8 cellular contexts compared by ENCODE assay signal in the genomic region with DNA sequence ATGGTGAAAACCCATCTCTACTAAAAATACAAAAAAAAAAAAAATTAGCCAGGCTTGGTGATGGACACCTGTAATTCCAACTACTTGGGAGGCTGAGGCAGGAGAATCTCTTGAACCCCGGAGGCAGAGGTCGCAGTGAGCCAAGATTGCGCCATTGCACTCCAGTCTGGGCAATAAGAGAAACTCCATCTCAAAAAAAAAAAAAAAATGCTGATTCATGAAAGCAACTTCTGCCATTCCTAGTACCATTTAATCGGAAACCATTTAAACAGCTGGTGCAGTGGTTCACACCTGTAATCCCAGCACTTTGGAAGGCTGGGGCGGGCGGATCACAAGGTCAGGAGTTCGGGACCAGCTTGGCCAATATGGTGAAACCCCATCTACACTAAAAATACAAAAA. TPM values are rescaled to one million over a fixed set of nuclear protein-coding genes. Genes with fewer than 3 reads are reported as not detected.
A peak's percentile ranks its signal among the peaks of the same experiment; 100 is the strongest.
DNase-seq lines count a peak whose midpoint lies in the region; ATAC-seq and TF ChIP-seq lines count a peak whose summit lies in the region.
"Not testable (repeated sequence)": the region's sequence is repeated elsewhere in the genome, so short reads cannot be mapped to it uniquely, and the experiment has no call there.

No MANE protein-coding gene starts in this region.

- peaks cover 17% of the 10 kb centered on the region for H3K36me3 ChIP-seq in CD4-positive, alpha-beta memory T cell (ENCODE audit: insufficient read depth, low read length)
- H3K36me3 ChIP-seq in psoas muscle (ENCODE audit: insufficient read depth in 1 of 2, low read depth in 1 of 2) (peaks cover 0 to 69% of the 10 kb centered on the region in 2 donors), subcutaneous abdominal adipose tissue (ENCODE audit: control insufficient read depth in 5 of 5, insufficient read depth in 5 of 5, low read length in 5 of 5) (peaks cover 11 to 30% (median 19%) of the 10 kb centered on the region in 5 donors)

- H3K4me3 Mint-ChIP-seq in CD4-positive, alpha-beta memory T cell = peak overlapping the region in 5 of 8 donors; percentile 16 to 43 (median 17)
- H3K4me3 Mint-ChIP-seq in IgD-negative memory B cell, memory B cell: not testable (repeated sequence)
- H3K4me3 Mint-ChIP-seq in activated naive CD4-positive, alpha-beta T cell treated with anti-CD3 and anti-CD28 coated beads, Interleukin-2, amount 50 U/mL, for 24 hours = peak overlapping the region; percentile 26
- H3K4me3 Mint-ChIP-seq in chondrocyte (ENCODE audit: unreplicated experiment) = peak overlapping the region; percentile 25

- peak overlapping the region in 1 of 7 donors; percentile 72 for H3K27ac Mint-ChIP-seq in CD4-positive, alpha-beta memory T cell
- H3K27ac Mint-ChIP-seq in IgD-negative memory B cell = peak overlapping the region; percentile 37 to 69 (median 46)
- peak overlapping the region; percentile 23 for H3K27ac Mint-ChIP-seq in activated naive CD4-positive, alpha-beta T cell treated with anti-CD3 and anti-CD28 coated beads, Interleukin-2, amount 50 U/mL, for 24 hours
- peak overlapping the region; percentile 41 for H3K27ac Mint-ChIP-seq in chondrocyte (ENCODE audit: unreplicated experiment)
- H3K27ac Mint-ChIP-seq in memory B cell = peak overlapping the region; percentile 50

- CTCF ChIA-PET in CD4-positive, alpha-beta memory T cell (lab: Charles Lee; ENCODE audit: partially characterized antibody) = interaction anchor here (0.7 to 9.7 kb wide), 3 partner anchors 18 to 46 kb away, joined by 3 to 79 read pairs (median 3); no protein-coding TSS in a partner anchor

- not testable (repeated sequence) for H3K9ac ChIP-seq in subcutaneous abdominal adipose tissue (ENCODE audit: low read length in 5 of 5)

- 83 to 92% (median 89%) methylated on average over 7 of the region's 7 CpGs for WGBS in psoas muscle, 3 donors

- H3K27me3 ChIP-seq in CD4-positive, alpha-beta memory T cell (ENCODE audit: insufficient read depth, low read length); psoas muscle (ENCODE audit: insufficient read depth in 3 of 3, low read length in 2 of 3); subcutaneous abdominal adipose tissue (ENCODE audit: control insufficient read depth in 5 of 5, insufficient read depth in 4 of 5, low read length in 5 of 5): not testable (repeated sequence)

- not testable (repeated sequence) for H3K4me3 ChIP-seq in CD4-positive, alpha-beta memory T cell (ENCODE audit: low read length in 2 of 2); psoas muscle; subcutaneous abdominal adipose tissue (ENCODE audit: low read depth in 1 of 5, low read length in 5 of 5)

- H3K4me1 Mint-ChIP-seq in CD4-positive, alpha-beta memory T cell = peaks cover 39 to 73% (median 57%) of the 10 kb centered on the region in 4 donors
- H3K4me1 Mint-ChIP-seq in IgD-negative memory B cell (peaks cover 32 to 45% (median 43%) of the 10 kb centered on the region in 3 donors), chondrocyte (ENCODE audit: low read depth) (peaks cover 82% of the 10 kb centered on the region), memory B cell (peaks cover 35% of the 10 kb centered on the region)
- peaks cover 71% of the 10 kb centered on the region for H3K4me1 Mint-ChIP-seq in activated naive CD4-positive, alpha-beta T cell treated with anti-CD3 and anti-CD28 coated beads, Interleukin-2, amount 50 U/mL, for 24 hours

- not testable (repeated sequence) for H3K9me3 ChIP-seq in CD4-positive, alpha-beta memory T cell (ENCODE audit: control insufficient read depth in 1 of 2, low read length in 2 of 2); psoas muscle; subcutaneous abdominal adipose tissue (ENCODE audit: control insufficient read depth in 5 of 5, low read length in 5 of 5)

- not testable (repeated sequence) for ATAC-seq in memory B cell (ENCODE audit: low read depth); psoas muscle

- H3K36me3 Mint-ChIP-seq in CD4-positive, alpha-beta memory T cell = peaks cover 27 to 64% of the 10 kb centered on the region in 2 donors
- not testable (repeated sequence) for H3K36me3 Mint-ChIP-seq in IgD-negative memory B cell
- H3K36me3 Mint-ChIP-seq in activated naive CD4-positive, alpha-beta T cell treated with anti-CD3 and anti-CD28 coated beads, Interleukin-2, amount 50 U/mL, for 24 hours = peaks cover 19% of the 10 kb centered on the region
- H3K36me3 Mint-ChIP-seq in chondrocyte (ENCODE audit: low read depth) (peaks cover 15% of the 10 kb centered on the region), memory B cell (peaks cover 12% of the 10 kb centered on the region)

- H3K27me3 Mint-ChIP-seq in CD4-positive, alpha-beta memory T cell; IgD-negative memory B cell; activated naive CD4-positive, alpha-beta T cell treated with anti-CD3 and anti-CD28 coated beads, Interleukin-2, amount 50 U/mL, for 24 hours; chondrocyte (ENCODE audit: low read depth); memory B cell: not testable (repeated sequence)

- POLR2A ChIA-PET in CD4-positive, alpha-beta memory T cell (lab: Charles Lee; ENCODE audit: partially characterized antibody) = interaction anchor here (1.0 to 7.6 kb wide), 2 partner anchors 51 to 88 kb away, joined by 3 to 43 read pairs; no protein-coding TSS in a partner anchor

- intact Hi-C loops in CD4-positive, alpha-beta memory T cell (cut with micrococcal nuclease) = not testable (repeated sequence)
- intact Hi-C loops in psoas muscle (cut with DNase I) = loop anchor here in 1 of 2 donors (5.0 kb wide), 1 partner anchor 36 kb away; no protein-coding TSS in a partner anchor

- H3K27ac ChIP-seq in CD4-positive, alpha-beta memory T cell (ENCODE audit: low read depth, low read length) = not testable (repeated sequence)
- peak overlapping the region; percentile 92 for H3K27ac ChIP-seq in VCaP
- peak overlapping the region; percentile 96 for H3K27ac ChIP-seq in psoas muscle
- H3K27ac ChIP-seq in subcutaneous abdominal adipose tissue (ENCODE audit: low read depth, low read length) = peak overlapping the region; percentile 89

- H3K4me1 ChIP-seq in CD4-positive, alpha-beta memory T cell (ENCODE audit: insufficient read depth, low read length) = peaks cover 65% of the 10 kb centered on the region
- peaks cover 43% of the 10 kb centered on the region for H3K4me1 ChIP-seq in psoas muscle
- peaks cover 6 to 39% (median 38%) of the 10 kb centered on the region in 5 donors for H3K4me1 ChIP-seq in subcutaneous abdominal adipose tissue (ENCODE audit: control insufficient read depth in 5 of 5, insufficient read depth in 5 of 5, low read length in 5 of 5)

- not testable (repeated sequence) for H3K9me3 Mint-ChIP-seq in CD4-positive, alpha-beta memory T cell; IgD-negative memory B cell; activated naive CD4-positive, alpha-beta T cell treated with anti-CD3 and anti-CD28 coated beads, Interleukin-2, amount 50 U/mL, for 24 hours; chondrocyte (ENCODE audit: low read depth); memory B cell

- TF ChIP-seq CTCF in VCaP (conservative IDR thresholded peaks at IDR 0.05); chondrocyte (IDR thresholded peaks at IDR 0.05); psoas muscle (IDR thresholded peaks at IDR 0.05): not testable (repeated sequence)

- DNase-seq in CD4-positive, alpha-beta memory T cell; chondrocyte (ENCODE audit: low spot score); memory B cell (ENCODE audit: low spot score in 2 of 2); psoas muscle: not testable (repeated sequence)

RNA-seq across cellular contexts. Expression of a gene that starts 5.9 kb away (rescaled TPM):
- 100 to 1,000 TPM; 121 to 123 TPM for total RNA-seq in CD4-positive, alpha-beta memory T cell
- polyA plus RNA-seq in CD4-positive, alpha-beta memory T cell = 1 to 10 TPM; 2.9 to 3.9 TPM
- polyA plus RNA-seq in IgD-negative memory B cell (4.0 TPM), psoas muscle (10 to 100 TPM; 29.1 to 68.0 (median 35.2) TPM)
- total RNA-seq in chondrocyte (79.5 to 84.0 TPM (median 81.5 TPM) in 3 replicates), psoas muscle (100 to 1,000 TPM in 3 of 4 donors, 10 to 100 TPM in 1; 82.4 to 114 (median 107) TPM)
